ENCODE assay signal across 8 cellular contexts in the genomic region with DNA sequence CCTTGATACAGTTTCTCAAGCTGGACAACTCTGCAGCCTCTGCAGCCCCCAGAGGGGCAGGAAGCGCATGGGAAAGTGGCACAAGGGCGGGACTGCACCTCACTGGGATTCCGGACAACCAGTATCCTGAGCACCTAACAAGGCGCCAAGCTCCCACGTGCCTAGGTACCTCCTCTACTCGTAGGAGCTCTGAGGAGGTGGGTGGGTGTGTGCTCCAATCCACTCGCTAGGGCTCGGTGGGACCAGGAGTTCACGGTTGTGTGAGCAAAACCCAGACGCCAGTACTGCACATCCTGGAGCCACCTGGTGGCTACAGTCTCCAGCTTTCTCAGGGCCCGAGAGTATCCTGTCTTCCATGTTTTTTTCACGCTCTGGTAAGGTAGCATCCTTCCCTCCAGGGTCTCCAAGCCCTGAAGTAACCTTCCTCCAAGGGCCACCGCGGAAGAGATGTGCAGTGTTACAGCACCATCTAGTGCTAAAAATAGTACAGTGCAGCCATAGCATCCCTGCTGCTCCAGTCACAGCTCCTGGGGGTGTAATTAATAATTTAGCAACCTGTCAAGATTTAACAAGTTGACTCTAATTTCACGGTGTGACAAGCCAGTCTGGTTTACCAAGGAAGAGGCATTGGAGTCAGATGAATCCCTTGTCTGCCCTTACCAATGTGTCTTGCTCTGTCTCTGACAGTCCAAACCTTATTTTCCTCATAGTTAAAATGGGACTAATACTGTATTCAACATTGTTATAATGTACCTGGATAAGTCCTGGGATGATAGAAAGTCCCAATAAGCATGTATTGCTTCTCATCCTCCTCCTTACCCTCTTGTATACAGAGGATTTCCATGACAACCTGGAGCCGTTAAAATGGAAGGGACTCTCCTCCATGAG.
A peak's percentile ranks its signal among the peaks of the same experiment; 100 is the strongest.
DNase-seq lines count a peak whose midpoint lies in the region; ATAC-seq and TF ChIP-seq lines count a peak whose summit lies in the region.

No MANE protein-coding gene starts in this region.

- H3K27ac ChIP-seq in DND-41 (ENCODE audit: low read length) (no peak overlapping the region), OCI-LY7 (ENCODE audit: low read depth, low read length, poor library complexity, severe bottlenecking) (no peak overlapping the region), cardiac muscle cell (no peak overlapping the region)

- no peaks in the 10 kb centered on the region for H3K27me3 ChIP-seq in DND-41 (ENCODE audit: insufficient read depth, low read length, poor library complexity)
- H3K27me3 ChIP-seq in cardiac muscle cell, result no peaks in the 10 kb centered on the region

- H4K20me1 ChIP-seq in DND-41 (ENCODE audit: insufficient read depth, low read length) (no peaks in the 10 kb centered on the region), OCI-LY7 (ENCODE audit: insufficient read depth, low read length) (no peaks in the 10 kb centered on the region)

- H3K36me3 ChIP-seq in DND-41 (ENCODE audit: insufficient read depth, low read length) (peaks cover 7% of the 10 kb centered on the region; the same call in 1 of the 2 replicates), OCI-LY7 (ENCODE audit: insufficient read depth, low read length) (no peaks in the 10 kb centered on the region), cardiac muscle cell (no peaks in the 10 kb centered on the region)

- H3K9ac ChIP-seq in DND-41 (ENCODE audit: low read depth, low read length), result no peak overlapping the region

- BruUV-seq in OCI-LY7 (replicated peaks; lab: Mats Ljungman, UMichigan), result no TSS peak

- H3K9me3 ChIP-seq in DND-41 (ENCODE audit: insufficient read depth, low read length, severe bottlenecking), result no peaks in the 10 kb centered on the region
- no peaks in the 10 kb centered on the region for H3K9me3 ChIP-seq in OCI-LY7 (ENCODE audit: low read length)
- no peaks in the 10 kb centered on the region for H3K9me3 ChIP-seq in cardiac muscle cell (ENCODE audit: low read depth)

- H3K9me2 ChIP-seq in OCI-LY7 (ENCODE audit: insufficient read depth, low read length), result no peaks in the 10 kb centered on the region

- TF ChIP-seq CTCF in DND-41 (IDR thresholded peaks at IDR 0.05; ENCODE audit: borderline replicate concordance, extremely low read depth, low read length, poor library complexity, severe bottlenecking) (peak; percentile 87), OCI-LY7 (conservative IDR thresholded peaks at IDR 0.05; ENCODE audit: low read length) (peak; percentile 93), cardiac muscle cell (IDR thresholded peaks at IDR 0.05; ENCODE audit: low read depth, low read length) (peak; percentile 84)

- H3K4me2 ChIP-seq in DND-41 (ENCODE audit: insufficient read depth, low read length) (no peak overlapping the region), OCI-LY7 (ENCODE audit: low read length) (no peak overlapping the region)

- intact Hi-C loops in OCI-LY7 (cut with micrococcal nuclease; ENCODE audit: unreplicated experiment), result loop anchor here (2.0 to 5.0 kb wide), 3 partner anchors 87 to 283 kb away; no protein-coding TSS in a partner anchor

- CTCF ChIA-PET in OCI-LY7 (lab: Charles Lee; ENCODE audit: unreplicated experiment), result no interaction called here

- DNase-seq in DND-41 (peak; percentile 44), HK-2 (ENCODE audit: unreplicated experiment) (peak; percentile 32), OCI-LY7 (ENCODE audit: low spot score) (peak; percentile 62), cardiac muscle cell (ENCODE audit: low read depth in 1 of 2, low spot score in 1 of 2) (peak; percentile 60 to 72), putamen (ENCODE audit: low spot score) (peak; percentile 43), GOT3 (lab: John Stamatoyannopoulos, UW) (no peak)
- DNase-seq in activated naive CD4-positive, alpha-beta T cell treated with Interleukin-2 at 50 U/mL for 16 hours, result peak; percentile 33

- H3K79me2 ChIP-seq in DND-41 (ENCODE audit: insufficient read depth, low read length), result no peaks in the 10 kb centered on the region
- H3K79me2 ChIP-seq in OCI-LY7 (ENCODE audit: insufficient read depth, low read depth, low read length), result no peaks in the 10 kb centered on the region

- POLR2A ChIA-PET in OCI-LY7 (lab: Charles Lee), result interaction anchor here (0.9 to 2.2 kb wide), 6 partner anchors 11 to 285 kb away, joined by 3 to 8 read pairs (median 4); no protein-coding TSS in a partner anchor

- peak; percentile 92 for ATAC-seq in DND-41 (ENCODE audit: insufficient read depth, low read depth)
- ATAC-seq in GM21367 (IDR thresholded peaks at IDR 0.05; ENCODE audit: unreplicated experiment), result peak; percentile 68

- no peak overlapping the region for H3K4me3 ChIP-seq in DND-41 (ENCODE audit: low read depth in 1 of 2, low read length in 2 of 2)
- no peak overlapping the region for H3K4me3 ChIP-seq in OCI-LY7 (ENCODE audit: low read depth, low read length, poor library complexity, severe bottlenecking)
- no peak overlapping the region for H3K4me3 ChIP-seq in cardiac muscle cell

- H3K4me1 ChIP-seq in DND-41 (ENCODE audit: insufficient read depth, low read length) (no peaks in the 10 kb centered on the region), OCI-LY7 (ENCODE audit: insufficient read depth, low read length, poor library complexity, severe bottlenecking) (no peaks in the 10 kb centered on the region), cardiac muscle cell (ENCODE audit: low read depth) (no peaks in the 10 kb centered on the region)

- no peak overlapping the region for H2AFZ ChIP-seq in DND-41 (ENCODE audit: low read depth, low read length)
- no peak overlapping the region for H2AFZ ChIP-seq in OCI-LY7 (ENCODE audit: low read length)
